15 cellular contexts compared by ENCODE assay signal in the genomic region with DNA sequence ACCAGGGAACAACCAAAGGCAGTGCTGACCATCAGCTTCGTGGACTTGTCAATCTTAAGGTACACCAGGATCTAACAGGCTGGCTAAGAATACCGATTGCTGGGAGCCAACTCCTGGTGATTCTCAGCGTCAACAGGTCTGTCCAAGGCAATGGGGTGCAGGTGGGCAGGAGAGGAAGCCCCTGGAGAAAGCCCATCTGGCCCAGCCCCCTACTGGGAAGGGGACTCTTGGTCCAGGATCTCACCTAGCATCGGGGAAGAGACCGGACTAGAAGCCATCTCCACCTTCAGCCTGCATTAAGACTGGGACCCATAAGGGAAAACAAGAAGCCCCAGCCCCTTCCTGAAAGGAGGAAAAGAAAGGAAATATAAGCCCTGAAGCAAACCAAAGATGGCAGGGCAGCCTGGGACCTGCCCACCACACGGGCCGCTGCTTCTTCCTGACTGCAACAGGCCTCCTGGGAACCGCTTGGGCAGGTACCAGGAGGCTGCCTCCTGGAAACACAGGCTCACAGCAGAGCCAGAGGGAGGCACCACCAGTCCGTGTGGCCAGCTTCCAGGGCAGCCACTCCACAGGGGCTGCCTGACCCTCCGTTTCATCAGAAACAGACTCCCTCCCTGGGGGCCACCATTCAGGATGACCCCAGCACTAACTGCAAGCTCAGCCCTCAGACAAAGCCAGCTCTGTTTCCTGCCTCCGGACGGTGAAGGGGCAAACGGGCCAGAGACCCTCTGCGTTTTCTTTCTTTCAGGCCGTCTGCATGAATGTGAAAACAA.
DNase-seq lines count a peak whose midpoint lies in the region; ATAC-seq and TF ChIP-seq lines count a peak whose summit lies in the region.
"Had no signal": no experiment of that assay in that cellular context is flagged by ENCODE, and none has a peak within 500 bp of the region (broad histone marks: within the 10 kb centered on the region; RNA-seq: fewer than 3 reads in every experiment).

No MANE protein-coding gene starts in this region.

- H3K27me3 ChIP-seq in ectodermal cell (ENCODE audit: control insufficient read depth, insufficient read depth, low read length, poor library complexity, severe bottlenecking), result no peaks in the 10 kb centered on the region

- peaks cover 19% of the 10 kb centered on the region for H3K4me1 ChIP-seq in ectodermal cell (ENCODE audit: control insufficient read depth, insufficient read depth, low read length)

- H3K4me3 Mint-ChIP-seq in osteocyte (ENCODE audit: unreplicated experiment), result no peak overlapping the region
- H3K4me3 Mint-ChIP-seq: stimulated activated effector memory CD8-positive, alpha-beta T cell treated with anti-CD3 and anti-CD28 coated beads, Interleukin-12 subunit alpha, Interleukin-12 subunit beta, amount 100 ng/mL, for 72 hours had no signal

- TF ChIP-seq CTCF in osteocyte (IDR thresholded peaks at IDR 0.05), result peak; percentile 35

- no peaks in the 10 kb centered on the region for H3K9me3 ChIP-seq in ectodermal cell (ENCODE audit: control insufficient read depth, low read length)

- no peaks in the 10 kb centered on the region for H3K27me3 Mint-ChIP-seq in osteocyte (ENCODE audit: unreplicated experiment)

- peaks cover 81% of the 10 kb centered on the region for H3K4me1 Mint-ChIP-seq in osteocyte (ENCODE audit: unreplicated experiment)

- ATAC-seq in left cardiac atrium, result no peak
- ATAC-seq in Right ventricle myocardium inferior, result no peak
- no peak for ATAC-seq in stimulated activated naive CD8-positive, alpha-beta T cell treated with anti-CD3 and anti-CD28 coated beads, Interleukin-15, Interleukin-2, amounts not matched to agents 100 U/mL and 50 U/mL, for 24 hours
- no peak for ATAC-seq in GM21381 (IDR thresholded peaks at IDR 0.05; ENCODE audit: unreplicated experiment)
- ATAC-seq in HG03175 (IDR thresholded peaks at IDR 0.05; ENCODE audit: unreplicated experiment), result no peak
- ATAC-seq in GM19455 (IDR thresholded peaks at IDR 0.05; ENCODE audit: unreplicated experiment), result no peak
- ATAC-seq: HepG2; stimulated activated effector memory CD8-positive, alpha-beta T cell treated with anti-CD3 and anti-CD28 coated beads, Interleukin-12 subunit alpha, Interleukin-12 subunit beta, amount 100 ng/mL, for 72 hours had no signal

- H3K36me3 Mint-ChIP-seq in osteocyte (ENCODE audit: unreplicated experiment), result peaks cover 51% of the 10 kb centered on the region

- intact Hi-C loops in left cardiac atrium (cut with DNase I) (loop anchor here in 1 of 2 donors (10.0 kb wide), 1 partner anchor 104 kb away; a partner anchor contains a TSS), Right ventricle myocardium inferior (cut with DNase I) (loop anchor here (10.0 kb wide), 1 partner anchor 264 kb away; no protein-coding TSS in a partner anchor)

- peak overlapping the region; percentile 51 for H3K27ac ChIP-seq in ectodermal cell (ENCODE audit: insufficient read depth, low read depth, low read length, poor library complexity, severe bottlenecking)
- H3K27ac ChIP-seq: SK-N-MC had no signal

- no peak overlapping the region for H3K4me3 ChIP-seq in ectodermal cell (ENCODE audit: insufficient read depth, low read depth, low read length)
- H3K4me3 ChIP-seq: SK-N-MC had no signal

- WGBS in ectodermal cell, 2 experiments, result 71 to 77% methylated on average over 15 of the region's 15 CpGs

- peak overlapping the region; percentile 89 for H3K27ac Mint-ChIP-seq in osteocyte (ENCODE audit: unreplicated experiment)

- H3K36me3 ChIP-seq in ectodermal cell (ENCODE audit: control insufficient read depth, insufficient read depth, low read length), result peaks cover 53% of the 10 kb centered on the region

- no peaks in the 10 kb centered on the region for H3K9me3 Mint-ChIP-seq in osteocyte (ENCODE audit: unreplicated experiment)
- H3K9me3 Mint-ChIP-seq: stimulated activated effector memory CD8-positive, alpha-beta T cell treated with anti-CD3 and anti-CD28 coated beads, Interleukin-12 subunit alpha, Interleukin-12 subunit beta, amount 100 ng/mL, for 72 hours had no signal

- DNase-seq in left cardiac atrium (peak; percentile 21), Right ventricle myocardium inferior (ENCODE audit: missing footprints) (no peak), osteocyte (ENCODE audit: extremely low spot score, unreplicated experiment) (no peak)
- no peak for DNase-seq in stimulated activated naive CD8-positive, alpha-beta T cell treated with anti-CD3 and anti-CD28 coated beads, Interleukin-15, Interleukin-2, amounts not matched to agents 100 U/mL and 50 U/mL, for 24 hours
- DNase-seq: activated CD8-positive, alpha-beta memory T cell treated with anti-CD3 and anti-CD28 coated beads for 24 hours; NCI-H1092 treated with DMSO at 0.1 percent for 48 hours; NCI-H345; stimulated activated CD4-positive, alpha-beta T cell treated with anti-CD3 and anti-CD28 coated beads, Interleukin-4, amount 100 ng/mL, for 4 hours had no signal
